16 cellular contexts compared by ENCODE assay signal in genomic region chr6:106490974-106491373, GRCh38.
DNase-seq lines count a peak whose midpoint lies in the region; ATAC-seq and TF ChIP-seq lines count a peak whose summit lies in the region.
"Had no signal": no experiment of that assay in that cellular context is flagged by ENCODE, and none has a peak within 500 bp of the region (broad histone marks: within the 10 kb centered on the region; RNA-seq: fewer than 3 reads in every experiment).

No MANE protein-coding gene starts in this region.

- H3K4me3 ChIP-seq in breast epithelium = no peak overlapping the region
- H3K4me3 ChIP-seq in RWPE2 (ENCODE audit: severe bottlenecking) = no peak overlapping the region
- H3K4me3 ChIP-seq: A549, GM23338 had no signal

- no peaks in the 10 kb centered on the region for H3K36me3 ChIP-seq in breast epithelium
- H3K36me3 ChIP-seq in RWPE2 (ENCODE audit: low read depth) = no peaks in the 10 kb centered on the region

- no peaks in the 10 kb centered on the region for H3K27me3 Mint-ChIP-seq in MCF 10A (ENCODE audit: insufficient read depth, unreplicated experiment)
- peaks cover 3% of the 10 kb centered on the region for H3K27me3 Mint-ChIP-seq in activated CD8-positive, alpha-beta memory T cell treated with anti-CD3 and anti-CD28 coated beads, Interleukin-2, amount 10 ng/mL, durations not matched to agents 7 days and 5 days
- peaks cover 16% of the 10 kb centered on the region for H3K27me3 Mint-ChIP-seq in activated CD4-positive, alpha-beta T cell treated with anti-CD3 and anti-CD28 coated beads, Interleukin-2, amount 10 ng/mL, durations not matched to agents 24 days and 14 days

- H3K27ac Mint-ChIP-seq in MCF 10A (ENCODE audit: low read depth, unreplicated experiment) = peak overlapping the region; percentile 68
- H3K27ac Mint-ChIP-seq in activated CD8-positive, alpha-beta memory T cell treated with anti-CD3 and anti-CD28 coated beads, Interleukin-2, amount 10 ng/mL, durations not matched to agents 7 days and 5 days = no peak overlapping the region
- no peak overlapping the region for H3K27ac Mint-ChIP-seq in activated CD4-positive, alpha-beta T cell treated with anti-CD3 and anti-CD28 coated beads, Interleukin-2, amount 10 ng/mL, durations not matched to agents 24 days and 14 days
- H3K27ac Mint-ChIP-seq: CD14-positive monocyte; CD8-positive, alpha-beta T cell; GM23338 had no signal

- POLR2A ChIA-PET in MCF 10A (lab: Yijun Ruan, JAX) = interaction anchor here (0.9 to 3.7 kb wide), 7 partner anchors 14 to 55 kb away, joined by 3 to 46 read pairs (median 6); no protein-coding TSS in a partner anchor

- no peaks in the 10 kb centered on the region for H3K9me3 ChIP-seq in breast epithelium
- no peaks in the 10 kb centered on the region for H3K9me3 ChIP-seq in RWPE2 (ENCODE audit: severe bottlenecking)
- H3K9me3 ChIP-seq: A549 had no signal

- no peak for ATAC-seq in RWPE2 (ENCODE audit: low read depth)
- no peak for ATAC-seq in activated CD8-positive, alpha-beta memory T cell treated with anti-CD3 and anti-CD28 coated beads, Interleukin-2, amount 10 ng/mL, durations not matched to agents 7 days and 5 days
- ATAC-seq: A549; CD8-positive, alpha-beta T cell; GM23338 had no signal

- H3K27me3 ChIP-seq in breast epithelium = no peaks in the 10 kb centered on the region
- H3K27me3 ChIP-seq in RWPE2 (ENCODE audit: insufficient read depth, poor library complexity, severe bottlenecking) = no peaks in the 10 kb centered on the region

- no peak overlapping the region for H3K27ac ChIP-seq in breast epithelium
- H3K27ac ChIP-seq in RWPE2 (ENCODE audit: poor library complexity, severe bottlenecking) = peak overlapping the region; percentile 60
- H3K27ac ChIP-seq in epithelial cell of prostate = peak overlapping the region; percentile 70
- no peak overlapping the region for H3K27ac ChIP-seq in caudate nucleus (ENCODE audit: low read depth, low read length)
- H3K27ac ChIP-seq: A549 had no signal

- no peak for TF ChIP-seq POLR2A in breast epithelium (IDR thresholded peaks at IDR 0.05)

- H3K36me3 Mint-ChIP-seq in MCF 10A (ENCODE audit: insufficient read depth, unreplicated experiment) = peaks cover 8% of the 10 kb centered on the region
- peaks cover 1% of the 10 kb centered on the region for H3K36me3 Mint-ChIP-seq in activated CD8-positive, alpha-beta memory T cell treated with anti-CD3 and anti-CD28 coated beads, Interleukin-2, amount 10 ng/mL, durations not matched to agents 7 days and 5 days
- H3K36me3 Mint-ChIP-seq in activated CD4-positive, alpha-beta T cell treated with anti-CD3 and anti-CD28 coated beads, Interleukin-2, amount 10 ng/mL, durations not matched to agents 24 days and 14 days (ENCODE audit: low read depth) = no peaks in the 10 kb centered on the region
- H3K36me3 Mint-ChIP-seq: CD8-positive, alpha-beta T cell had no signal

- no TSS peak for BruUV-seq in MCF 10A (replicated peaks; lab: Mats Ljungman, UMichigan)

- H3K4me1 Mint-ChIP-seq in MCF 10A (ENCODE audit: insufficient read depth, unreplicated experiment) = peaks cover 43% of the 10 kb centered on the region
- H3K4me1 Mint-ChIP-seq in activated CD8-positive, alpha-beta memory T cell treated with anti-CD3 and anti-CD28 coated beads, Interleukin-2, amount 10 ng/mL, durations not matched to agents 7 days and 5 days = no peaks in the 10 kb centered on the region
- peaks cover 3% of the 10 kb centered on the region for H3K4me1 Mint-ChIP-seq in activated CD4-positive, alpha-beta T cell treated with anti-CD3 and anti-CD28 coated beads, Interleukin-2, amount 10 ng/mL, durations not matched to agents 24 days and 14 days

- H3K9me3 Mint-ChIP-seq in MCF 10A (ENCODE audit: unreplicated experiment) = peaks cover 8% of the 10 kb centered on the region
- H3K9me3 Mint-ChIP-seq in activated CD8-positive, alpha-beta memory T cell treated with anti-CD3 and anti-CD28 coated beads, Interleukin-2, amount 10 ng/mL, durations not matched to agents 7 days and 5 days (ENCODE audit: low read depth) = no peaks in the 10 kb centered on the region
- peaks cover 18% of the 10 kb centered on the region for H3K9me3 Mint-ChIP-seq in activated CD4-positive, alpha-beta T cell treated with anti-CD3 and anti-CD28 coated beads, Interleukin-2, amount 10 ng/mL, durations not matched to agents 24 days and 14 days
- H3K9me3 Mint-ChIP-seq: CD8-positive, alpha-beta T cell; GM23338 had no signal

- DNase-seq in MCF 10A (ENCODE audit: unreplicated experiment) (peak; percentile 38), breast epithelium (ENCODE audit: low spot score in 2 of 2) (no peak), RWPE2 (ENCODE audit: low spot score) (no peak), epithelial cell of prostate (ENCODE audit: low read depth, low spot score) (no peak), caudate nucleus (lab: John Stamatoyannopoulos, UW) (no peak)
- no peak for DNase-seq in activated CD8-positive, alpha-beta memory T cell treated with anti-CD3 and anti-CD28 coated beads, Interleukin-2, amount 10 ng/mL, durations not matched to agents 7 days and 5 days
- no peak for DNase-seq in activated CD4-positive, alpha-beta T cell treated with anti-CD3 and anti-CD28 coated beads, Interleukin-2, amount 10 ng/mL, durations not matched to agents 24 days and 14 days
- DNase-seq: CD8-positive, alpha-beta T cell; COR-L47; DMS153; DMS79 treated with DMSO at 0.1 percent for 48 hours; EL; H7 had no signal

- H3K4me1 ChIP-seq in breast epithelium (no peaks in the 10 kb centered on the region), RWPE2 (ENCODE audit: insufficient read depth, poor library complexity, severe bottlenecking) (peaks cover 36% of the 10 kb centered on the region)
- H3K4me1 ChIP-seq: A549 had no signal

- no peak overlapping the region for H3K4me3 Mint-ChIP-seq in MCF 10A (ENCODE audit: unreplicated experiment)
- no peak overlapping the region for H3K4me3 Mint-ChIP-seq in activated CD8-positive, alpha-beta memory T cell treated with anti-CD3 and anti-CD28 coated beads, Interleukin-2, amount 10 ng/mL, durations not matched to agents 7 days and 5 days
- H3K4me3 Mint-ChIP-seq in activated CD4-positive, alpha-beta T cell treated with anti-CD3 and anti-CD28 coated beads, Interleukin-2, amount 10 ng/mL, durations not matched to agents 24 days and 14 days = no peak overlapping the region
- H3K4me3 Mint-ChIP-seq: CD14-positive monocyte; CD8-positive, alpha-beta T cell; GM23338 had no signal

- intact Hi-C loops in MCF 10A (cut with micrococcal nuclease) = no loop called here
- intact Hi-C loops in breast epithelium (cut with DNase I; ENCODE audit: low total_unique reads) = no loop called here
- intact Hi-C loops in activated CD4-positive, alpha-beta T cell treated with anti-CD3 and anti-CD28 coated beads, Interleukin-2, amount 10 ng/mL, durations not matched to agents 24 days and 14 days (cut with micrococcal nuclease) = no loop called here

- CTCF ChIA-PET in MCF 10A (lab: Yijun Ruan, JAX) = interaction anchor here (1.1 to 1.2 kb wide), 2 partner anchors 68 to 76 kb away, joined by 3 read pairs; no protein-coding TSS in a partner anchor
- CTCF ChIA-PET in activated CD8-positive, alpha-beta memory T cell treated with anti-CD3 and anti-CD28 coated beads, Interleukin-2, amount 10 ng/mL, durations not matched to agents 7 days and 5 days (lab: Charles Lee) = interaction anchor here (1.0 kb wide), 1 partner anchor 152 kb away, joined by 3 read pairs; no protein-coding TSS in a partner anchor

- no peak for TF ChIP-seq CTCF in MCF 10A (IDR thresholded peaks at IDR 0.05; ENCODE audit: unreplicated experiment)
- no peak for TF ChIP-seq CTCF in breast epithelium (IDR thresholded peaks at IDR 0.05)
- no peak for TF ChIP-seq CTCF in RWPE2 (IDR thresholded peaks at IDR 0.05; ENCODE audit: poor library complexity, severe bottlenecking)

Comparison
In these comparisons a context has a peak if more than half of its experiments do, and no peak if none do; other contexts are left out.
1. H3K27ac ChIP-seq: peak in RWPE2 (single experiment) and epithelial cell of prostate (single experiment); none in breast epithelium (0 of 2) and caudate nucleus (single experiment).